Comparison of ENCODE assay signal across 9 cellular contexts in the genomic region with DNA sequence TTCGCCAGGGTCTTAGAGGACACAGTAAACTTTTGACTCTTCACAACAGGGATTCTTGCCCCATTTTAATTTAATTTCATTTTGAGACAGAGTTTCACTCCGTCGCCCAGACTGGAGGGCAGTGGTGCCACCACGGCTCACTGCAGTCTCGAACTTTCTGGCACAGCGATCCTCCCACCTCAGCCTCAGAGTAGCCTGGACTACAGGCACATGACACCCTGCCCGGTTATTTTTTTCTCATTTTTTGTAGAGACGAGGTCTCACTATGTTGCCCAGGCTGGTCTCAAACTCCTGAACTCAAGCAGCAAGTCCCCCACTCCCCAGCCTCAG. TPM values are rescaled to one million over a fixed set of nuclear protein-coding genes. Genes with fewer than 3 reads are reported as not detected.
DNase-seq lines count a peak whose midpoint lies in the region; ATAC-seq and TF ChIP-seq lines count a peak whose summit lies in the region.
"Had no signal": no experiment of that assay in that cellular context is flagged by ENCODE, and none has a peak within 500 bp of the region (broad histone marks: within the 10 kb centered on the region; RNA-seq: fewer than 3 reads in every experiment).

No MANE protein-coding gene starts in this region.

- TF ChIP-seq CTCF in GM12865 (IDR thresholded peaks at IDR 0.05; ENCODE audit: insufficient read depth, low read depth, low read length, missing control alignments) = no peak
- TF ChIP-seq CTCF in RWPE1 (conservative IDR thresholded peaks at IDR 0.05; ENCODE audit: low read depth) = peak; percentile 30
- TF ChIP-seq CTCF in esophagus squamous epithelium (IDR thresholded peaks at IDR 0.05) = no peak
- peak in 3 of 5 experiments; percentile 0 to 3 (median 1) for TF ChIP-seq CTCF in gastrocnemius medialis (IDR thresholded peaks at IDR 0.05 in 4 of 5, conservative IDR thresholded peaks at IDR 0.05 in 1 of 5)

- H3K27ac ChIP-seq in RWPE1 (peak overlapping the region; percentile 44; the same call in 1 of the 2 replicates), esophagus squamous epithelium (no peak overlapping the region), gastrocnemius medialis (peak overlapping the region; percentile 12 to 49 (median 40))

- WGBS in esophagus squamous epithelium, 2 donors = 54 to 59% methylated on average over 8 of the region's 8 CpGs

- peaks cover 0 to 26% (median 7%) of the 10 kb centered on the region in 3 donors for H3K36me3 ChIP-seq in esophagus squamous epithelium
- H3K36me3 ChIP-seq in gastrocnemius medialis = peaks cover 0 to 27% of the 10 kb centered on the region in 2 donors

- in situ Hi-C loops in gastrocnemius medialis (cut with MboI; ENCODE audit: low sequenced_read_pairs in 4 of 4) = loop anchor here in 2 of 4 donors (10.0 kb wide), 1 partner anchor 102 kb away; the partner anchor contains the start of gene SLFN5 (in 2 of the 2)

- TF ChIP-seq POLR2A in esophagus squamous epithelium (IDR thresholded peaks at IDR 0.05) (no peak), gastrocnemius medialis (IDR thresholded peaks at IDR 0.05) (no peak)

- no peaks in the 10 kb centered on the region for H3K27me3 ChIP-seq in esophagus squamous epithelium
- H3K27me3 ChIP-seq in gastrocnemius medialis = no peaks in the 10 kb centered on the region

- intact Hi-C loops in esophagus squamous epithelium (cut with DNase I) (loop anchor here (10.0 kb wide), 1 partner anchor 72 kb away; no protein-coding TSS in a partner anchor), gastrocnemius medialis (cut with DNase I; ENCODE audit: low total_unique reads) (loop anchor here (10.0 kb wide), 2 partner anchors 392 to 1392 kb away; partner anchors contain the start of genes MYO19, PIGW and SLFN12L)

- CTCF ChIA-PET in RWPE1 (lab: Yijun Ruan, JAX) = interaction anchor here (1.3 kb wide), 1 partner anchor 391 kb away, joined by 3 read pairs; no protein-coding TSS in a partner anchor

- peak overlapping the region; percentile 96; the same call in 1 of the 2 replicates for H3K4me3 ChIP-seq in GM12865 (ENCODE audit: low read depth, low read length)
- peak overlapping the region; percentile 70 to 89 (median 83) for H3K4me3 ChIP-seq in esophagus squamous epithelium
- H3K4me3 ChIP-seq in gastrocnemius medialis = peak overlapping the region; percentile 76 to 99 (median 88)

- H3K9me3 ChIP-seq in esophagus squamous epithelium (no peaks in the 10 kb centered on the region), gastrocnemius medialis (no peaks in the 10 kb centered on the region)

- POLR2A ChIA-PET in RWPE1 (lab: Yijun Ruan, JAX; ENCODE audit: low non-redundant PET) = no interaction called here

- ATAC-seq in gastrocnemius medialis = no peak

- peaks cover 0 to 27% (median 7%) of the 10 kb centered on the region in 3 donors for H3K4me1 ChIP-seq in esophagus squamous epithelium
- peaks cover 18 to 26% of the 10 kb centered on the region in 2 donors for H3K4me1 ChIP-seq in gastrocnemius medialis

- DNase-seq in GM12865 (ENCODE audit: low read depth) = no peak
- DNase-seq in RWPE1 (ENCODE audit: low spot score) = no peak
- DNase-seq in esophagus squamous epithelium (lab: John Stamatoyannopoulos, UW) = no peak
- no peak for DNase-seq in gastrocnemius medialis
- DNase-seq in SW 1271 (lab: John Stamatoyannopoulos, UW) = no peak
- no peak for DNase-seq in SIG-M5 treated with dmso at 0.1 percent for 504 hours (lab: John Stamatoyannopoulos, UW; ENCODE audit: unreplicated experiment)
- no peak for DNase-seq in AG08395 (ENCODE audit: low spot score)
- DNase-seq in mesenteric fat pad (ENCODE audit: low spot score) = no peak

RNA-seq across cellular contexts. Expression of gene NLE1, which starts 0.3 kb away (rescaled TPM):
- total RNA-seq in esophagus squamous epithelium = 10 to 100 TPM in 3 of 4 donors, 1 to 10 TPM in 1; 8.2 to 19.6 (median 17.8) TPM
- 10 to 100 TPM in 3 of 4 donors, 1 to 10 TPM in 1; 9.9 to 19.3 (median 11.5) TPM for total RNA-seq in gastrocnemius medialis
- total RNA-seq in mesenteric fat pad = 14.0 TPM

RNA-seq across cellular contexts. Expression of gene UNC45B, which starts 5.2 kb away (rescaled TPM):
- not detected for total RNA-seq in esophagus squamous epithelium
- 100 to 1,000 TPM in 3 of 4 donors, 10 to 100 TPM in 1; 73.7 to 150 (median 105) TPM for total RNA-seq in gastrocnemius medialis
- not detected for total RNA-seq in mesenteric fat pad
- total RNA-seq: subcutaneous adipose tissue had no signal

RNA-seq across cellular contexts. Expression of gene FNDC8, which starts 21.0 kb away (rescaled TPM):
- total RNA-seq in esophagus squamous epithelium = not detected
- total RNA-seq in gastrocnemius medialis = not detected
- total RNA-seq in mesenteric fat pad = not detected
- total RNA-seq: subcutaneous adipose tissue had no signal

RNA-seq across cellular contexts. Expression of gene RAD51D, which starts 22.8 kb away (rescaled TPM):
- total RNA-seq in esophagus squamous epithelium (1 to 10 TPM; 2.4 to 7.1 (median 6.0) TPM), gastrocnemius medialis (1 to 10 TPM; 2.5 to 5.2 (median 2.8) TPM), mesenteric fat pad (10.6 TPM)

RNA-seq across cellular contexts. Expression of gene SLC35G3, which starts 51.8 kb away (rescaled TPM):
- not detected for total RNA-seq in esophagus squamous epithelium
- total RNA-seq in gastrocnemius medialis = not detected
- not detected for total RNA-seq in mesenteric fat pad
- total RNA-seq: subcutaneous adipose tissue had no signal

Comparison
In these comparisons a context has a peak if more than half of its experiments do, and no peak if none do; other contexts are left out.
1. CTCF ChIP-seq: peak in RWPE1 (single experiment) and gastrocnemius medialis (3 of 5); none in GM12865 (single experiment) and esophagus squamous epithelium (0 of 6).
2. H3K27ac ChIP-seq: peak in RWPE1 (single experiment) and gastrocnemius medialis (4 of 4); none in esophagus squamous epithelium (0 of 4).
3. RNA of gene UNC45B, which starts 5.2 kb away (total RNA-seq): 73.7 to 150 TPM in gastrocnemius medialis; not detected in esophagus squamous epithelium and not detected in mesenteric fat pad (single experiment); every median in the first group is over 10 times any median in the second.
4. Peak in every context shown above with its lines, with median percentiles within 50 percentile points of each other: H3K4me3 ChIP-seq.